1 cellular context compared by ENCODE assay signal in genomic region chr2:237614151-237614720, GRCh38.
TF ChIP-seq lines count a peak whose summit lies in the region.

No MANE protein-coding gene starts in this region.

TF ChIP-seq in HepG2, 621 proteins besides CTCF, POLR2A, EP300 and RAD21 (continues in another document):
- peak; percentile 74; the same call in 1 of the 2 replicates for TF ChIP-seq ZNF784 (CRISPR knock-in tag; IDR thresholded peaks at IDR 0.05; ENCODE audit: borderline replicate concordance)
- no peak for TF ChIP-seq PAF1 (CRISPR knock-in tag; IDR thresholded peaks at IDR 0.05)
- no peak for TF ChIP-seq SALL2 (CRISPR knock-in tag; IDR thresholded peaks at IDR 0.05)
- no peak for TF ChIP-seq ADNP (CRISPR knock-in tag; IDR thresholded peaks at IDR 0.05)
- TF ChIP-seq TOE1 (CRISPR knock-in tag; IDR thresholded peaks at IDR 0.05) = peak; percentile 84; the same call in 1 of the 2 replicates
- TF ChIP-seq ZSCAN31 (CRISPR knock-in tag; IDR thresholded peaks at IDR 0.05; ENCODE audit: low read depth) = peak; percentile 94
- TF ChIP-seq RELA (CRISPR knock-in tag; IDR thresholded peaks at IDR 0.05) = peak; percentile 83; the same call in 1 of the 2 replicates
- TF ChIP-seq ZNF639 (CRISPR knock-in tag; conservative IDR thresholded peaks at IDR 0.05) = peak; percentile 65; the same call in 1 of the 2 replicates
- no peak for TF ChIP-seq CHCHD3 (CRISPR knock-in tag; IDR thresholded peaks at IDR 0.05)
- no peak for TF ChIP-seq POLR2AphosphoS5 (IDR thresholded peaks at IDR 0.05; ENCODE audit: low read depth, low read length)
- no peak for TF ChIP-seq NFE2L1 (CRISPR knock-in tag; IDR thresholded peaks at IDR 0.05; ENCODE audit: borderline replicate concordance)
- peak; percentile 94 for TF ChIP-seq FOSL2 (CRISPR knock-in tag; IDR thresholded peaks at IDR 0.05)
- no peak for TF ChIP-seq GTF3A (CRISPR knock-in tag; conservative IDR thresholded peaks at IDR 0.05)
- TF ChIP-seq ZNF709 (CRISPR knock-in tag; IDR thresholded peaks at IDR 0.05) = peak; percentile 91
- TF ChIP-seq CERS6 (CRISPR knock-in tag; IDR thresholded peaks at IDR 0.05) = no peak
- peak; percentile 50; the same call in 1 of the 2 replicates for TF ChIP-seq POGK (CRISPR knock-in tag; conservative IDR thresholded peaks at IDR 0.05)
- TF ChIP-seq ZNF18 (CRISPR knock-in tag; IDR thresholded peaks at IDR 0.05; ENCODE audit: insufficient replicate concordance) = peak; percentile 34
- peak; percentile 84; the same call in 1 of the 2 replicates for TF ChIP-seq NCOA1 (CRISPR knock-in tag; IDR thresholded peaks at IDR 0.05)
- no peak for TF ChIP-seq RBAK (CRISPR knock-in tag; IDR thresholded peaks at IDR 0.05)
- no peak for TF ChIP-seq HNRNPH1 (optimal IDR thresholded peaks at IDR 0.05; ENCODE audit: low read depth, low read length)
- no peak for TF ChIP-seq HNRNPK (IDR thresholded peaks at IDR 0.05; ENCODE audit: low read depth, low read length, poor library complexity, severe bottlenecking)
- TF ChIP-seq SAFB2 (CRISPR knock-in tag; IDR thresholded peaks at IDR 0.05; ENCODE audit: borderline replicate concordance, low read depth) = peak; percentile 89; the same call in 1 of the 2 replicates
- peak; percentile 94 for TF ChIP-seq TFAP4 (IDR thresholded peaks at IDR 0.05; ENCODE audit: borderline replicate concordance, low read depth)
- no peak for TF ChIP-seq ZNF879 (CRISPR knock-in tag; IDR thresholded peaks at IDR 0.05)
- peak; percentile 87; the same call in 1 of the 2 replicates for TF ChIP-seq SNAI1 (CRISPR knock-in tag; IDR thresholded peaks at IDR 0.05; ENCODE audit: borderline replicate concordance)
- no peak for TF ChIP-seq CAMTA2 (CRISPR knock-in tag; IDR thresholded peaks at IDR 0.05; ENCODE audit: borderline replicate concordance)
- TF ChIP-seq ZNF432 (CRISPR knock-in tag; IDR thresholded peaks at IDR 0.05; ENCODE audit: borderline replicate concordance) = no peak
- peak; percentile 95 for TF ChIP-seq NCOA2 (CRISPR knock-in tag; IDR thresholded peaks at IDR 0.05)
- no peak for TF ChIP-seq SP1 (IDR thresholded peaks at IDR 0.05)
- TF ChIP-seq SP1 (CRISPR knock-in tag; IDR thresholded peaks at IDR 0.05) = peak; percentile 78
- no peak for TF ChIP-seq ZNF30 (CRISPR knock-in tag; IDR thresholded peaks at IDR 0.05)
- TF ChIP-seq TBX3 (IDR thresholded peaks at IDR 0.05; ENCODE audit: borderline replicate concordance) = peak; percentile 81; the same call in 1 of the 2 replicates
- TF ChIP-seq HNF4G (IDR thresholded peaks at IDR 0.05; ENCODE audit: borderline replicate concordance, low read depth, low read length) = peak; percentile 82
- peak; percentile 88; the same call in 1 of the 2 replicates for TF ChIP-seq HNF4G (CRISPR knock-in tag; IDR thresholded peaks at IDR 0.05; ENCODE audit: borderline replicate concordance, low read depth)
- peak; percentile 74 for TF ChIP-seq ASH2L (IDR thresholded peaks at IDR 0.05; ENCODE audit: insufficient read length, low read depth, low read length)
- peak; percentile 97 for TF ChIP-seq HMG20B (CRISPR knock-in tag; conservative IDR thresholded peaks at IDR 0.05)
- no peak for TF ChIP-seq ZNF343 (CRISPR knock-in tag; IDR thresholded peaks at IDR 0.05)
- TF ChIP-seq RFX1 (IDR thresholded peaks at IDR 0.05) = no peak
- no peak for TF ChIP-seq MED8 (CRISPR knock-in tag; IDR thresholded peaks at IDR 0.05; ENCODE audit: insufficient replicate concordance)
- peak; percentile 67; the same call in 1 of the 2 replicates for TF ChIP-seq SRF (IDR thresholded peaks at IDR 0.05; ENCODE audit: low read depth, low read length)
- no peak for TF ChIP-seq ZBTB44 (CRISPR knock-in tag; IDR thresholded peaks at IDR 0.05)
- peak; percentile 99 for TF ChIP-seq RXRA (CRISPR knock-in tag; IDR thresholded peaks at IDR 0.05)
- no peak for TF ChIP-seq ZNF589 (CRISPR knock-in tag; conservative IDR thresholded peaks at IDR 0.05)
- TF ChIP-seq MXD4 (CRISPR knock-in tag; IDR thresholded peaks at IDR 0.05) = peak; percentile 92
- TF ChIP-seq ZNF362 (CRISPR knock-in tag; IDR thresholded peaks at IDR 0.05; ENCODE audit: borderline replicate concordance) = 0 out of 2 replicates have a peak, but pooled peaks have one; percentile 39
- TF ChIP-seq NFE2L2 (IDR thresholded peaks at IDR 0.05; ENCODE audit: low read length) = no peak
- no peak for TF ChIP-seq MXD1 (CRISPR knock-in tag; IDR thresholded peaks at IDR 0.05)
- peak; percentile 47; the same call in 1 of the 2 replicates for TF ChIP-seq ZNF800 (CRISPR knock-in tag; IDR thresholded peaks at IDR 0.05)
- TF ChIP-seq JUN (CRISPR knock-in tag; IDR thresholded peaks at IDR 0.05) = peak; percentile 74; the same call in 1 of the 2 replicates
- TF ChIP-seq MAZ (IDR thresholded peaks at IDR 0.05; ENCODE audit: borderline replicate concordance, low read depth, low read length) = 0 out of 2 replicates have a peak, but pooled peaks have one; percentile 52
- peak; percentile 90 for TF ChIP-seq MAZ (CRISPR knock-in tag; IDR thresholded peaks at IDR 0.05; ENCODE audit: low read depth)
- TF ChIP-seq DPF2 (CRISPR knock-in tag; IDR thresholded peaks at IDR 0.05; ENCODE audit: borderline replicate concordance, low read depth) = peak; percentile 89
- TF ChIP-seq ZMAT5 (CRISPR knock-in tag; IDR thresholded peaks at IDR 0.05; ENCODE audit: borderline replicate concordance, low read depth) = no peak
- no peak for TF ChIP-seq KLF13 (CRISPR knock-in tag; IDR thresholded peaks at IDR 0.05)
- TF ChIP-seq TFDP2 (CRISPR knock-in tag; IDR thresholded peaks at IDR 0.05) = no peak
- TF ChIP-seq YEATS2 (CRISPR knock-in tag; IDR thresholded peaks at IDR 0.05; ENCODE audit: borderline replicate concordance) = peak; percentile 48; the same call in 1 of the 2 replicates
- no peak for TF ChIP-seq ZNF883 (CRISPR knock-in tag; IDR thresholded peaks at IDR 0.05; ENCODE audit: not compliant biosample characterization)
- no peak for TF ChIP-seq KDM5A (IDR thresholded peaks at IDR 0.05; ENCODE audit: borderline replicate concordance, low read length)
- TF ChIP-seq SSRP1 (CRISPR knock-in tag; IDR thresholded peaks at IDR 0.05) = peak; percentile 94
- no peak for TF ChIP-seq ZSCAN22 (CRISPR knock-in tag; IDR thresholded peaks at IDR 0.05)
- TF ChIP-seq ZNF17 (CRISPR knock-in tag; IDR thresholded peaks at IDR 0.05) = no peak
